9 cellular contexts compared by ENCODE assay signal in genomic region chr9:127777368-127777960, GRCh38. TPM values are rescaled to one million over a fixed set of nuclear protein-coding genes. Genes with fewer than 3 reads are reported as not detected.
A peak's percentile ranks its signal among the peaks of the same experiment; 100 is the strongest.
DNase-seq lines count a peak whose midpoint lies in the region; TF ChIP-seq lines count a peak whose summit lies in the region.
"Had no signal": no experiment of that assay in that cellular context is flagged by ENCODE, and none has a peak within 500 bp of the region (broad histone marks: within the 10 kb centered on the region; RNA-seq: fewer than 3 reads in every experiment).

No MANE protein-coding gene starts in this region.

- peak overlapping the region; percentile 95 for H3K27ac ChIP-seq in OCI-LY1 (ENCODE audit: low read depth, low read length, poor library complexity, severe bottlenecking)
- peak overlapping the region; percentile 88 to 99 (median 95) for H3K27ac ChIP-seq in spleen
- no peak overlapping the region for H3K27ac ChIP-seq in SK-N-SH (ENCODE audit: low read depth in 2 of 2, low read length in 1 of 2)

- peaks cover 69% of the 10 kb centered on the region for H3K4me1 Mint-ChIP-seq in dendritic cell treated with granulocyte-macrophage colony-stimulating factor and Interleukin-4, amounts not matched to agents 40 ng/mL and 50 ng/mL, for 4 days (ENCODE audit: low read depth)

- peak overlapping the region; percentile 64 for H3K27ac Mint-ChIP-seq in dendritic cell treated with granulocyte-macrophage colony-stimulating factor and Interleukin-4, amounts not matched to agents 40 ng/mL and 50 ng/mL, for 4 days

- H3K4me2 ChIP-seq in OCI-LY1 (ENCODE audit: low read length) (peak overlapping the region; percentile 71), SK-N-SH (no peak overlapping the region)

- H3K36me3 Mint-ChIP-seq in dendritic cell treated with granulocyte-macrophage colony-stimulating factor and Interleukin-4, amounts not matched to agents 40 ng/mL and 50 ng/mL, for 4 days (ENCODE audit: low read depth): peaks cover 11% of the 10 kb centered on the region

- H2AFZ ChIP-seq in OCI-LY1 (ENCODE audit: low read length): no peak overlapping the region
- H2AFZ ChIP-seq in SK-N-SH (ENCODE audit: low read depth): no peak overlapping the region

- no peaks in the 10 kb centered on the region for H3K9me3 ChIP-seq in OCI-LY1 (ENCODE audit: low read length)
- no peaks in the 10 kb centered on the region for H3K9me3 ChIP-seq in spleen
- H3K9me3 ChIP-seq in SK-N-SH: no peaks in the 10 kb centered on the region

- DNase-seq in GM12864 (ENCODE audit: low read depth) (no peak), spleen (peak; percentile 83), NCI-H2081 treated with DMSO at 0.1 percent for 48 hours (lab: John Stamatoyannopoulos, UW) (no peak), SK-N-SH (no peak), midbrain (lab: John Stamatoyannopoulos, UW) (no peak)
- DNase-seq: DMS153, NCI-H1436 treated with DMSO at 0.1 percent for 48 hours had no signal

- H3K9ac ChIP-seq in OCI-LY1 (ENCODE audit: low read length): peak overlapping the region; percentile 82
- H3K9ac ChIP-seq in SK-N-SH: no peak overlapping the region

- peak overlapping the region; percentile 72 for H3K4me3 ChIP-seq in GM12864 (ENCODE audit: low read depth, low read length)
- peak overlapping the region; percentile 71 for H3K4me3 ChIP-seq in OCI-LY1 (ENCODE audit: low read depth, low read length, poor library complexity, severe bottlenecking)
- H3K4me3 ChIP-seq in spleen: peak overlapping the region; percentile 48 to 83 (median 61)
- H3K4me3 ChIP-seq in SK-N-SH (ENCODE audit: low read depth in 2 of 2, low read length in 1 of 2): no peak overlapping the region

- no peaks in the 10 kb centered on the region for H3K27me3 Mint-ChIP-seq in dendritic cell treated with granulocyte-macrophage colony-stimulating factor and Interleukin-4, amounts not matched to agents 40 ng/mL and 50 ng/mL, for 4 days

- no peaks in the 10 kb centered on the region; the same call in 1 of the 2 replicates for H3K79me2 ChIP-seq in OCI-LY1 (ENCODE audit: insufficient read depth, low read length)
- H3K79me2 ChIP-seq in SK-N-SH (ENCODE audit: insufficient read depth): no peaks in the 10 kb centered on the region

- intact Hi-C loops in dendritic cell treated with granulocyte-macrophage colony-stimulating factor and Interleukin-4, amounts not matched to agents 40 ng/mL and 50 ng/mL, for 4 days (cut with micrococcal nuclease): no loop called here
- intact Hi-C loops in spleen (cut with DNase I; ENCODE audit: low total_unique reads): no loop called here

- no peak for TF ChIP-seq RAD21 in SK-N-SH (IDR thresholded peaks at IDR 0.05; ENCODE audit: low read length)

- no peak for TF ChIP-seq EP300 in SK-N-SH (IDR thresholded peaks at IDR 0.05; ENCODE audit: borderline replicate concordance in 1 of 2, low read depth in 1 of 2, low read length in 1 of 2)

- H3F3A ChIP-seq in OCI-LY1 (ENCODE audit: insufficient read depth, low read length) (0 out of 2 replicates have a peak, but pooled peaks cover 1% of the 10 kb centered on the region), SK-N-SH (replicated peaks; ENCODE audit: insufficient read depth) (no peaks in the 10 kb centered on the region)

- CTCF ChIA-PET in SK-N-SH (lab: Yijun Ruan, JAX): interaction anchor here (0.6 kb wide), 1 partner anchor 66 kb away, joined by 3 read pairs; no protein-coding TSS in a partner anchor

- H3K27me3 ChIP-seq in OCI-LY1 (ENCODE audit: insufficient read depth, low read length) (no peaks in the 10 kb centered on the region), spleen (replicated peaks in 1 of 7) (no peaks in the 10 kb centered on the region), SK-N-SH (ENCODE audit: insufficient read depth) (no peaks in the 10 kb centered on the region)

- H3K9me3 Mint-ChIP-seq in dendritic cell treated with granulocyte-macrophage colony-stimulating factor and Interleukin-4, amounts not matched to agents 40 ng/mL and 50 ng/mL, for 4 days: no peaks in the 10 kb centered on the region

- H4K20me1 ChIP-seq in OCI-LY1 (ENCODE audit: insufficient read depth, low read length) (no peaks in the 10 kb centered on the region), SK-N-SH (ENCODE audit: insufficient read depth) (no peaks in the 10 kb centered on the region)

- peak overlapping the region; percentile 71 for H3K4me3 Mint-ChIP-seq in dendritic cell treated with granulocyte-macrophage colony-stimulating factor and Interleukin-4, amounts not matched to agents 40 ng/mL and 50 ng/mL, for 4 days

- TF ChIP-seq CTCF in GM12864 (IDR thresholded peaks at IDR 0.05; ENCODE audit: low read depth, low read length, missing control alignments) (no peak), OCI-LY1 (IDR thresholded peaks at IDR 0.05; ENCODE audit: low read length) (no peak), spleen (IDR thresholded peaks at IDR 0.05 in 8 of 11, conservative IDR thresholded peaks at IDR 0.05 in 3 of 11) (no peak), SK-N-SH (IDR thresholded peaks at IDR 0.05) (no peak)

- peaks cover 67% of the 10 kb centered on the region for H3K4me1 ChIP-seq in OCI-LY1 (ENCODE audit: insufficient read depth, low read length, severe bottlenecking)
- peaks cover 25 to 99% (median 77%) of the 10 kb centered on the region in 6 donors for H3K4me1 ChIP-seq in spleen
- peaks cover 0 to 18% of the 10 kb centered on the region in 2 experiments; a peak in 1 of 4 replicates for H3K4me1 ChIP-seq in SK-N-SH (ENCODE audit: control insufficient read depth in 1 of 2, insufficient read depth in 2 of 2, low read depth in 1 of 2, low read length in 1 of 2)

- POLR2A ChIA-PET in SK-N-SH (lab: Yijun Ruan, JAX): no interaction called here

- H3K36me3 ChIP-seq in OCI-LY1 (ENCODE audit: insufficient read depth, low read length) (0 out of 2 replicates have a peak, but pooled peaks cover 4% of the 10 kb centered on the region), spleen (peaks cover 0 to 29% (median 19%) of the 10 kb centered on the region in 6 donors), SK-N-SH (replicated peaks in 1 of 2; ENCODE audit: control insufficient read depth in 1 of 2, insufficient read depth in 2 of 2, low read length in 1 of 2) (no peaks in the 10 kb centered on the region)

- TF ChIP-seq POLR2A in spleen (IDR thresholded peaks at IDR 0.05): no peak

- H3K9me2 ChIP-seq in OCI-LY1 (ENCODE audit: low read depth, low read length): no peaks in the 10 kb centered on the region
- no peaks in the 10 kb centered on the region for H3K9me2 ChIP-seq in SK-N-SH

- WGBS in spleen, 5 donors: 24 to 33% (median 28%) methylated on average over 17 to 18 of the region's 18 CpGs
- 87% methylated on average over 16 of the region's 18 CpGs for WGBS in SK-N-SH (ENCODE audit: low lambda C conversion rate)

TF ChIP-seq in SK-N-SH, 30 proteins besides CTCF, POLR2A, EP300 and RAD21 (continues in another document):
- no peak for TF ChIP-seq CHD2 (IDR thresholded peaks at IDR 0.05; ENCODE audit: low read length, partially characterized antibody)
- TF ChIP-seq FOXM1 (IDR thresholded peaks at IDR 0.05; ENCODE audit: low read depth): no peak
- no peak for TF ChIP-seq USF2 (IDR thresholded peaks at IDR 0.05; ENCODE audit: borderline replicate concordance, low read depth, low read length)
- no peak for TF ChIP-seq JUND (IDR thresholded peaks at IDR 0.05)
- no peak for TF ChIP-seq SMC3 (IDR thresholded peaks at IDR 0.05; ENCODE audit: low read depth, low read length)
- no peak for TF ChIP-seq RFX5 (IDR thresholded peaks at IDR 0.05; ENCODE audit: low read length)
- TF ChIP-seq USF1 (IDR thresholded peaks at IDR 0.05; ENCODE audit: borderline replicate concordance, low read depth): no peak
- no peak for TF ChIP-seq GABPA (IDR thresholded peaks at IDR 0.05; ENCODE audit: low read depth)

RNA-seq across cellular contexts. Expression of gene SH2D3C, which starts 1.0 kb away (rescaled TPM):
- total RNA-seq in spleen: 10 to 100 TPM; 44.7 to 85.4 (median 61.2) TPM
- polyA plus RNA-seq in spleen (10 to 100 TPM; 27.0 to 51.1 (median 34.3) TPM), SK-N-SH (2012; rRNA removed) (0.15 and 0.52 TPM in 2 replicates)
- 0.14 and 0.34 TPM in 2 replicates for polyA plus RNA-seq in SK-N-SH (2012; cell fraction: cytosol; rRNA removed)
- 0.30 and 0.31 TPM in 2 replicates for polyA plus RNA-seq in SK-N-SH (2012; cell fraction: nucleus; rRNA removed)

RNA-seq across cellular contexts. Expression of gene CDK9, which starts 8.4 kb away (rescaled TPM):
- total RNA-seq in spleen: 100 to 1,000 TPM in 4 of 7 donors, 10 to 100 TPM in 3; 68.3 to 149 (median 103) TPM
- polyA plus RNA-seq in spleen: 10 to 100 TPM; 49.2 to 87.6 (median 87.1) TPM
- polyA plus RNA-seq in SK-N-SH (2012; rRNA removed): 82.7 and 108 TPM in 2 replicates
- polyA plus RNA-seq in SK-N-SH (2012; cell fraction: cytosol; rRNA removed): 55.0 and 77.8 TPM in 2 replicates
- polyA plus RNA-seq in SK-N-SH (2012; cell fraction: nucleus; rRNA removed): 210 and 240 TPM in 2 replicates

RNA-seq across cellular contexts. Expression of gene FPGS, which starts 25.2 kb away (rescaled TPM):
- total RNA-seq in spleen: 10 to 100 TPM; 33.3 to 94.6 (median 72.3) TPM
- polyA plus RNA-seq in spleen (10 to 100 TPM; 39.5 to 73.7 (median 60.5) TPM), SK-N-SH (2012; rRNA removed) (82.3 and 82.7 TPM in 2 replicates)
- polyA plus RNA-seq in SK-N-SH (2012; cell fraction: cytosol; rRNA removed): 32.6 and 51.9 TPM in 2 replicates
- 183 and 238 TPM in 2 replicates for polyA plus RNA-seq in SK-N-SH (2012; cell fraction: nucleus; rRNA removed)

RNA-seq across cellular contexts. Expression of gene TOR2A, which starts 42.4 kb away (rescaled TPM):
- total RNA-seq in spleen: 10 to 100 TPM; 16.8 to 36.5 (median 24.5) TPM
- polyA plus RNA-seq in spleen: 10 to 100 TPM; 17.9 to 29.1 (median 18.4) TPM
- polyA plus RNA-seq in SK-N-SH (2012; rRNA removed): 11.9 and 17.2 TPM in 2 replicates
- polyA plus RNA-seq in SK-N-SH (2012; cell fraction: cytosol; rRNA removed): 6.0 and 11.0 TPM in 2 replicates
- polyA plus RNA-seq in SK-N-SH (2012; cell fraction: nucleus; rRNA removed): 18.8 and 19.8 TPM in 2 replicates

Comparison
In these comparisons a context has a peak if more than half of its experiments do, and no peak if none do; other contexts are left out.
1. H3K4me3 ChIP-seq: peak in GM12864 (single experiment), OCI-LY1 (single experiment) and spleen (8 of 8); none in SK-N-SH (0 of 2).
2. H3K27ac ChIP-seq: peak in OCI-LY1 (single experiment) and spleen (8 of 8); none in SK-N-SH (0 of 2).
3. RNA of gene SH2D3C, which starts 1.0 kb away (polyA plus RNA-seq): 27.0 to 51.1 TPM in spleen; 0.14 to 0.52 TPM in SK-N-SH; every median in the first group is over 10 times any median in the second.